Comparison of ENCODE assay signal across 8 cellular contexts in genomic region chr14:102778616-102779351, GRCh38. TPM values are rescaled to one million over a fixed set of nuclear protein-coding genes. Genes with fewer than 3 reads are reported as not detected.
DNase-seq lines count a peak whose midpoint lies in the region; ATAC-seq and TF ChIP-seq lines count a peak whose summit lies in the region.

No MANE protein-coding gene starts in this region.

- ATAC-seq in GM18517 (IDR thresholded peaks at IDR 0.05; ENCODE audit: unreplicated experiment): no peak

- no peaks in the 10 kb centered on the region for H3K27me3 ChIP-seq in BE2C

- CTCF ChIA-PET in GM10248 (lab: Yijun Ruan, JAX): interaction anchor here (1.0 kb wide), 1 partner anchor 19 kb away, joined by 3 read pairs; no protein-coding TSS in a partner anchor

- no peaks in the 10 kb centered on the region for H3K36me3 Mint-ChIP-seq in brain

- H3K4me3 ChIP-seq in BE2C (ENCODE audit: low read depth, low read length): peak overlapping the region; percentile 95
- H3K4me3 ChIP-seq in Jurkat, Clone E6-1 (ENCODE audit: low read length): peak overlapping the region; percentile 68

- H3K4me1 ChIP-seq in BE2C: peaks cover 17% of the 10 kb centered on the region

- H3K36me3 ChIP-seq in BE2C: 0 out of 2 replicates have a peak, but pooled peaks cover 3% of the 10 kb centered on the region

- no peak for DNase-seq in BE2C
- no peak for DNase-seq in Jurkat, Clone E6-1 (ENCODE audit: low read depth, low spot score)
- peak; percentile 15 for DNase-seq in midbrain (lab: John Stamatoyannopoulos, UW)
- DNase-seq in GM10248 (ENCODE audit: extremely low spot score): no peak
- DNase-seq in cortex of kidney (lab: John Stamatoyannopoulos, UW): no peak
- DNase-seq in 8988T: no peak

- peak overlapping the region; percentile 87 to 93 (median 91) for H3K27ac Mint-ChIP-seq in brain

- peaks cover 50% of the 10 kb centered on the region for H3K4me1 Mint-ChIP-seq in brain

- H3K27me3 Mint-ChIP-seq in brain: peaks cover 14% of the 10 kb centered on the region

- POLR2A ChIA-PET in GM10248 (lab: Yijun Ruan, JAX): no interaction called here

- no peaks in the 10 kb centered on the region for H3K9me3 ChIP-seq in BE2C

- no peaks in the 10 kb centered on the region for H3K9me3 Mint-ChIP-seq in brain

- peak overlapping the region; percentile 86 to 92 (median 89) for H3K4me3 Mint-ChIP-seq in brain

- no peak for TF ChIP-seq CTCF in BE2C (IDR thresholded peaks at IDR 0.05; ENCODE audit: low read depth, low read length)
- TF ChIP-seq CTCF in brain (conservative IDR thresholded peaks at IDR 0.05): no peak
- TF ChIP-seq CTCF in GM10248 (IDR thresholded peaks at IDR 0.05; ENCODE audit: control extremely low read depth, extremely low read depth, low read depth, missing control alignments): no peak

RNA-seq across cellular contexts. Expression of gene TRAF3, which starts 1.5 kb away (rescaled TPM):
- polyA plus RNA-seq in BE2C (2012; ENCODE audit: insufficient read depth, insufficient read length, low read depth): 19.8 TPM
- 27.5 TPM for polyA plus RNA-seq in Jurkat, Clone E6-1 (2012; ENCODE audit: insufficient read depth, insufficient read length)
- 5.6 TPM for polyA plus RNA-seq in brain (ENCODE audit: insufficient read depth, low read depth, low replicate concordance)
